8 cellular contexts compared by ENCODE assay signal in the genomic region with DNA sequence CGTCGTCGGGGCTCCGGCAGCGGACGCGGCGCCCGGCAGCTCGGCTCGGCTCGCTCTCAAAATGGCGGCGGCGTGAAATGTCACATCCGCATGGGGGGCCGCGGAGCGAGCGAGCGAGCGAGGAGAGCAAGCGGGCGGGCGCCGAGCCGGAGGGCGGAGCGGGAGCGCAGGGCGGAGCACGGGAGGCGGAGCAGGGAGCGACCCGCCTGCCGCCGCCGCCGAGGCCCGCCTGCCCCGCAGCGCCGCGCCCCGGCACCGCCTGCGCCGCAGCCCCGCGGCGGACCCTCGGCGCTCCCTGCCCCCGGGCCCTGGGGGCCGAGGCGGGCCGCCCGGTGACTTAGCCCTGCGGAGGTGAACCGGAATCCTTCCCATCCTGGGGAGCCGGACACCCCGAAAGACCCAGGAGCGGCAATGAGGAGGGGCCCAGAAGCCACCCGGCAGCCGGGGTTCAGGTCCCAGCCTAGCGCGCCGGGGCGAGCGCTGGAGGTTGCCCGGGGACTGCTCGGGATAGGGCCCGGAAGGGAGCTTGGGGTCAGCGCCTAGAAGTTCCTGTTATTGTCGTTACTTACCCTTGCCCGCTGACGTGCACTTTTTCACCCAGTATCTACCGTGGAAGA. TPM values are rescaled to one million over a fixed set of nuclear protein-coding genes. Genes with fewer than 3 reads are reported as not detected.
DNase-seq lines count a peak whose midpoint lies in the region; ATAC-seq and TF ChIP-seq lines count a peak whose summit lies in the region.

A gene (minus strand): TSS at position 82 of the 617 bp plus-strand sequence. CDS start 621 bp downstream, outside the sequence.

- H3K27me3 Mint-ChIP-seq in CD14-positive monocyte (ENCODE audit: low read depth in 3 of 3), result peaks cover 0 to 2% (median 0%) of the 10 kb centered on the region in 3 donors
- peaks cover 2% of the 10 kb centered on the region for H3K27me3 Mint-ChIP-seq in activated CD4-positive, alpha-beta memory T cell treated with anti-CD3 and anti-CD28 coated beads for 36 hours

- H3K27ac ChIP-seq in duodenal mucosa (ENCODE audit: low read depth, low read length) (peak within 1 kb of the TSS; percentile 73), lower lobe of right lung (peak within 1 kb of the TSS; percentile 85)

- intact Hi-C loops in CD14-positive monocyte (cut with micrococcal nuclease) (loop anchor here (5.0 to 10.0 kb wide), 5 partner anchors 43 to 171 kb away; a partner anchor contains a TSS), lower lobe of right lung (cut with DNase I) (no loop called here)
- intact Hi-C loops in activated CD4-positive, alpha-beta memory T cell treated with anti-CD3 and anti-CD28 coated beads for 36 hours (cut with micrococcal nuclease), result loop anchor here (2.0 kb wide), 1 partner anchor 127 kb away; a partner anchor contains a TSS

- POLR2A ChIA-PET in activated CD4-positive, alpha-beta memory T cell treated with anti-CD3 and anti-CD28 coated beads for 36 hours (lab: Charles Lee), result interaction anchor here (0.6 to 1.8 kb wide), 5 partner anchors 28 to 127 kb away, joined by 3 to 11 read pairs (median 5); a partner anchor contains a TSS

- peaks cover 0 to 2% (median 0%) of the 10 kb centered on the region in 7 donors for H3K9me3 Mint-ChIP-seq in CD14-positive monocyte
- no peaks in the 10 kb centered on the region for H3K9me3 Mint-ChIP-seq in activated CD4-positive, alpha-beta memory T cell treated with anti-CD3 and anti-CD28 coated beads for 36 hours

- H3K4me3 ChIP-seq in duodenal mucosa (ENCODE audit: low read depth in 1 of 2, low read length in 2 of 2) (peak within 1 kb of the TSS; percentile 64 to 70), lower lobe of right lung (peak within 1 kb of the TSS; percentile 88)

- peaks cover 42 to 46% of the 10 kb centered on the region in 2 donors for H3K4me1 ChIP-seq in duodenal mucosa (ENCODE audit: control insufficient read depth in 1 of 2, insufficient read depth in 2 of 2, low read length in 2 of 2)
- H3K4me1 ChIP-seq in lower lobe of right lung, result peaks cover 40% of the 10 kb centered on the region

- H3K36me3 ChIP-seq in duodenal mucosa (ENCODE audit: control insufficient read depth in 1 of 2, insufficient read depth in 2 of 2, low read length in 2 of 2) (no peaks in the 10 kb centered on the region), lower lobe of right lung (no peaks in the 10 kb centered on the region)

- peaks cover 6 to 8% of the 10 kb centered on the region in 2 donors for H3K36me3 Mint-ChIP-seq in CD14-positive monocyte
- H3K36me3 Mint-ChIP-seq in activated CD4-positive, alpha-beta memory T cell treated with anti-CD3 and anti-CD28 coated beads for 36 hours, result peaks cover 9% of the 10 kb centered on the region

- ATAC-seq in GM19395 (IDR thresholded peaks at IDR 0.05; ENCODE audit: unreplicated experiment) (peak; percentile 62), HG03558 (IDR thresholded peaks at IDR 0.05; ENCODE audit: extremely low read depth, unreplicated experiment) (peak; percentile 54), lower lobe of right lung (peak; percentile 97)

- TF ChIP-seq CTCF in CD14-positive monocyte (IDR thresholded peaks at IDR 0.05) (no peak), lower lobe of right lung (IDR thresholded peaks at IDR 0.05) (no peak)

- H3K27ac Mint-ChIP-seq in CD14-positive monocyte, result peak within 1 kb of the TSS; percentile 81 to 94 (median 91)
- H3K27ac Mint-ChIP-seq in activated CD4-positive, alpha-beta memory T cell treated with anti-CD3 and anti-CD28 coated beads for 36 hours, result peak within 1 kb of the TSS; percentile 94

- peak within 1 kb of the TSS; percentile 61 for H3K9ac ChIP-seq in duodenal mucosa (ENCODE audit: low read depth in 1 of 2, low read length in 2 of 2)

- DNase-seq in CD14-positive monocyte (ENCODE audit: low spot score), result peak; percentile 88
- peak; percentile 97 for DNase-seq in NCI-H69 (lab: John Stamatoyannopoulos, UW)
- peak; percentile 94 for DNase-seq in activated CD4-positive, alpha-beta memory T cell treated with anti-CD3 and anti-CD28 coated beads for 36 hours
- peak; percentile 96 for DNase-seq in lower lobe of right lung
- peak; percentile 79 to 91 (median 86) for DNase-seq in stimulated activated CD4-positive, alpha-beta T cell treated with anti-CD3 and anti-CD28 coated beads, TNF-alpha, amount 100 ng/mL, for 24 hours (ENCODE audit: low read depth in 3 of 3)

- H3K9me3 ChIP-seq in duodenal mucosa (ENCODE audit: control insufficient read depth in 1 of 2, low read length in 2 of 2) (no peaks in the 10 kb centered on the region), lower lobe of right lung (no peaks in the 10 kb centered on the region)

- H3K4me1 Mint-ChIP-seq in CD14-positive monocyte, result peaks cover 64% of the 10 kb centered on the region
- peaks cover 37% of the 10 kb centered on the region for H3K4me1 Mint-ChIP-seq in activated CD4-positive, alpha-beta memory T cell treated with anti-CD3 and anti-CD28 coated beads for 36 hours (ENCODE audit: low read depth)

- no peaks in the 10 kb centered on the region for H3K27me3 ChIP-seq in duodenal mucosa (ENCODE audit: control insufficient read depth in 1 of 2, insufficient read depth in 2 of 2, low read length in 2 of 2)
- H3K27me3 ChIP-seq in lower lobe of right lung (ENCODE audit: low read depth), result no peaks in the 10 kb centered on the region

- H3K4me3 Mint-ChIP-seq in CD14-positive monocyte, result peak within 1 kb of the TSS; percentile 96 to 98
- H3K4me3 Mint-ChIP-seq in activated CD4-positive, alpha-beta memory T cell treated with anti-CD3 and anti-CD28 coated beads for 36 hours, result peak within 1 kb of the TSS; percentile 84

- CTCF ChIA-PET in activated CD4-positive, alpha-beta memory T cell treated with anti-CD3 and anti-CD28 coated beads for 36 hours (lab: Charles Lee), result interaction anchor here (1.2 to 1.5 kb wide), 2 partner anchors 28 to 45 kb away, joined by 5 to 7 read pairs; no protein-coding TSS in a partner anchor

RNA-seq across cellular contexts. Expression of the gene that starts here (rescaled TPM):
- 1 to 10 TPM; 2.4 to 4.1 TPM for polyA plus RNA-seq in CD14-positive monocyte
- total RNA-seq in activated CD4-positive, alpha-beta memory T cell treated with anti-CD3 and anti-CD28 coated beads for 36 hours, result 100 to 1,000 TPM; 154 to 170 TPM
- 87.5 TPM for total RNA-seq in lower lobe of right lung

Comparison
In these comparisons a context has a peak if more than half of its experiments do, and no peak if none do; other contexts are left out.
1. Peak in every context shown above with its lines: DNase-seq, ATAC-seq, H3K4me3 ChIP-seq and H3K27ac ChIP-seq.